Comparison of ENCODE assay signal across 26 cellular contexts in the genomic region with DNA sequence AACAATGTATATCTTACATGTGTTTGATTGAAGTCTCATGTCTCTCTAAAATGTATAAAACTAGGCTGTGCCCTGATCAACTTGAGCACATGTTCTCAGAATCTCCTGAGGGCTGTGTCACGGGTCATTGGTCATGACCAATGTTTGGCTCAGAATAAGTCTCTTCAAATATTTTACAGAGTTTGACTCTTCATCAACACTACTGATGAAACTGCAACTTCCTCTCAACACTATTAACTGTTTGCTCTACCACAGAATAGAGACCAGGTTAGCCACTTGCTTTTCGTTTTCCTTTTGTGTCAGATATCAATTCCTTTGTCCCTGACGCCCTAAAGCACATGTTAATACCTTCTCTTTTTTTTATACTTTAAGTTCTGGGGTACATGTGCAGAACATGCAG.
"Had no signal": no experiment of that assay in that cellular context is flagged by ENCODE, and none has a peak within 500 bp of the region (broad histone marks: within the 10 kb centered on the region; RNA-seq: fewer than 3 reads in every experiment).

No MANE protein-coding gene starts in this region.

- H3K4me1 Mint-ChIP-seq: activated CD4-positive, alpha-beta memory T cell treated with anti-CD3 and anti-CD28 coated beads, Interleukin-2, amount 10 ng/mL, durations not matched to agents 7 days and 5 days; activated CD4-positive, alpha-beta T cell treated with anti-CD3 and anti-CD28 coated beads, Interleukin-2, amount 10 ng/mL, durations not matched to agents 7 days and 5 days had no signal

- H3K4me3 Mint-ChIP-seq: activated CD4-positive, alpha-beta memory T cell treated with anti-CD3 and anti-CD28 coated beads, Interleukin-2, amount 10 ng/mL, durations not matched to agents 7 days and 5 days; activated CD4-positive, alpha-beta T cell treated with anti-CD3 and anti-CD28 coated beads, Interleukin-2, amount 10 ng/mL, durations not matched to agents 7 days and 5 days; activated naive CD8-positive, alpha-beta T cell; activated T-cell treated with anti-CD3 and anti-CD28 coated beads, Interleukin-2, amount 50 U/mL, for 24 hours; activated T-cell treated with anti-CD3 and anti-CD28 coated beads, Interleukin-2, amount 50 U/mL, for 72 hours; dendritic cell treated with granulocyte-macrophage colony-stimulating factor and Interleukin-4, amounts not matched to agents 40 ng/mL and 50 ng/mL, for 4 days; endodermal cell had no signal

- H3K27ac Mint-ChIP-seq: activated CD4-positive, alpha-beta memory T cell treated with anti-CD3 and anti-CD28 coated beads, Interleukin-2, amount 10 ng/mL, durations not matched to agents 7 days and 5 days; activated CD4-positive, alpha-beta T cell treated with anti-CD3 and anti-CD28 coated beads, Interleukin-2, amount 10 ng/mL, durations not matched to agents 7 days and 5 days; activated naive CD8-positive, alpha-beta T cell; activated T-cell treated with anti-CD3 and anti-CD28 coated beads, Interleukin-2, amount 50 U/mL, for 24 hours; activated T-cell treated with anti-CD3 and anti-CD28 coated beads, Interleukin-2, amount 50 U/mL, for 72 hours; dendritic cell treated with granulocyte-macrophage colony-stimulating factor and Interleukin-4, amounts not matched to agents 40 ng/mL and 50 ng/mL, for 4 days; endodermal cell had no signal

- DNase-seq: activated CD4-positive, alpha-beta memory T cell treated with anti-CD3 and anti-CD28 coated beads, Interleukin-2, amount 10 ng/mL, durations not matched to agents 7 days and 5 days; activated CD4-positive, alpha-beta T cell treated with anti-CD3 and anti-CD28 coated beads for 1 hour; activated CD4-positive, alpha-beta T cell treated with anti-CD3 and anti-CD28 coated beads for 4 hours; activated CD4-positive, alpha-beta T cell treated with anti-CD3 and anti-CD28 coated beads, Interleukin-2, amount 10 ng/mL, durations not matched to agents 7 days and 5 days; activated CD4-positive, alpha-beta T cell treated with anti-CD3 and anti-CD28 coated beads, Interleukin-2, amount 50 U/mL, for 4 hours; activated CD8-positive, alpha-beta memory T cell treated with anti-CD3 and anti-CD28 coated beads, Interleukin-2, amount 50 U/mL, for 48 hours; activated gamma-delta T cell treated with Interleukin-2 at 50 U/mL for 16 hours; activated naive CD4-positive, alpha-beta T cell treated with anti-CD3 and anti-CD28 coated beads, Interleukin-2, amount 50 U/mL, for 16 hours; activated naive CD4-positive, alpha-beta T cell treated with Interleukin-2 at 50 U/mL for 16 hours; activated T-cell treated with anti-CD3 and anti-CD28 coated beads for 4 hours; activated T-cell treated with anti-CD3 and anti-CD28 coated beads, Interleukin-2, amount 50 U/mL, for 24 hours; activated T-cell treated with anti-CD3 and anti-CD28 coated beads, Interleukin-2, amount 50 U/mL, for 72 hours; amniotic stem cell; anterior cingulate cortex; brain microvascular endothelial cell; dorsolateral prefrontal cortex; effector memory CD4-positive, alpha-beta T cell; endodermal cell; foreskin fibroblast; glutamatergic neuron; heart left ventricle; T-helper 2 cell had no signal

- H3K27me3 Mint-ChIP-seq: activated CD4-positive, alpha-beta memory T cell treated with anti-CD3 and anti-CD28 coated beads, Interleukin-2, amount 10 ng/mL, durations not matched to agents 7 days and 5 days; activated CD4-positive, alpha-beta T cell treated with anti-CD3 and anti-CD28 coated beads, Interleukin-2, amount 10 ng/mL, durations not matched to agents 7 days and 5 days; activated naive CD8-positive, alpha-beta T cell; activated T-cell treated with anti-CD3 and anti-CD28 coated beads, Interleukin-2, amount 50 U/mL, for 24 hours; dendritic cell treated with granulocyte-macrophage colony-stimulating factor and Interleukin-4, amounts not matched to agents 40 ng/mL and 50 ng/mL, for 4 days had no signal

- H3K27me3 ChIP-seq: brain microvascular endothelial cell, dorsolateral prefrontal cortex, heart left ventricle had no signal

- H3K4me3 ChIP-seq: coronary artery, dorsolateral prefrontal cortex, heart left ventricle had no signal

- H3K36me3 ChIP-seq: brain microvascular endothelial cell, heart left ventricle had no signal

- H3K4me1 ChIP-seq: heart left ventricle had no signal

- ATAC-seq: activated T-cell treated with anti-CD3 and anti-CD28 coated beads, Interleukin-2, amount 50 U/mL, for 72 hours; esophagus mucosa; heart left ventricle had no signal

- H3K27ac ChIP-seq: brain microvascular endothelial cell, coronary artery, heart left ventricle had no signal

- H3K36me3 Mint-ChIP-seq: activated naive CD8-positive, alpha-beta T cell had no signal
